Comparison of ENCODE assay signal across 8 cellular contexts in genomic region chr1:153626929-153627796, GRCh38. TPM values are rescaled to one million over a fixed set of nuclear protein-coding genes. Genes with fewer than 3 reads are reported as not detected.
DNase-seq lines count a peak whose midpoint lies in the region; ATAC-seq, FAIRE-seq and TF ChIP-seq lines count a peak whose summit lies in the region.

Gene S100A13, minus strand, starts transcription at chr1:153627505. Its CDS starts 1,033 bp downstream, at chr1:153626472.

- no peaks in the 10 kb centered on the region for H4K20me1 ChIP-seq in hepatocyte (ENCODE audit: insufficient read depth, poor library complexity, severe bottlenecking)

- H3K9me3 ChIP-seq in AG04450 (ENCODE audit: control insufficient read depth, insufficient read depth, low read length) (no peaks in the 10 kb centered on the region), hepatocyte (ENCODE audit: low read depth) (no peaks in the 10 kb centered on the region), prostate gland (no peaks in the 10 kb centered on the region)

- WGBS in hepatocyte (ENCODE audit: low lambda C conversion rate, missing lambda C conversion rate) = 3% methylated on average over 29 of the region's 29 CpGs
- WGBS in prostate gland = 11% methylated on average over 25 of the region's 29 CpGs

- peak; percentile 80 for TF ChIP-seq POLR2A in H54 (IDR thresholded peaks at IDR 0.05; ENCODE audit: low read depth, low read length)
- TF ChIP-seq POLR2A in prostate gland (IDR thresholded peaks at IDR 0.05) = peak; percentile 41

- FAIRE-seq in H54 (lab: Jason Lieb, UNC) = no peak

- CTCF ChIA-PET in AG04450 (lab: Charles Lee) = interaction anchor here (0.6 to 3.7 kb wide), 32 partner anchors 8 to 295 kb away, joined by 3 to 80 read pairs (median 6); partner anchors contain the start of genes S100A14, S100A16, S100A6 and SNAPIN

- peak within 1 kb of the TSS; percentile 91 for H2AFZ ChIP-seq in hepatocyte

- H3K27ac ChIP-seq in AG04450 (ENCODE audit: low read depth, low read length) = peak within 1 kb of the TSS; percentile 92
- H3K27ac ChIP-seq in hepatocyte = peak within 1 kb of the TSS; percentile 96
- peak within 1 kb of the TSS; percentile 84 for H3K27ac ChIP-seq in prostate gland

- DNase-seq in AG04450 (ENCODE audit: low read depth, low spot score) = peak; percentile 92
- DNase-seq in H54 (ENCODE audit: insufficient read length, low spot score) = peak; percentile 89
- DNase-seq in NCI-H524 (lab: John Stamatoyannopoulos, UW) = peak; percentile 63 to 85
- DNase-seq in astrocyte of the spinal cord (ENCODE audit: low read depth, low spot score) = peak; percentile 96
- DNase-seq in hepatocyte (ENCODE audit: low spot score) = peak; percentile 91
- DNase-seq in prostate gland (ENCODE audit: low spot score) = peak; percentile 43
- DNase-seq in cortex of kidney (lab: John Stamatoyannopoulos, UW) = no peak

- no peak for ATAC-seq in HG03571 (IDR thresholded peaks at IDR 0.05; ENCODE audit: unreplicated experiment)

- H3K79me2 ChIP-seq in hepatocyte = peaks cover 15% of the 10 kb centered on the region

- TF ChIP-seq CTCF in AG04450 (IDR thresholded peaks at IDR 0.05; ENCODE audit: low read depth, low read length) (peak; percentile 78), astrocyte of the spinal cord (IDR thresholded peaks at IDR 0.05; ENCODE audit: low read depth, low read length) (peak; percentile 79), hepatocyte (IDR thresholded peaks at IDR 0.05; ENCODE audit: poor library complexity) (peak; percentile 75), prostate gland (IDR thresholded peaks at IDR 0.05) (peak in 3 of 4 experiments; percentile 11 to 67 (median 18))

- POLR2A ChIA-PET in AG04450 (lab: Yijun Ruan, JAX) = interaction anchor here (0.5 to 3.4 kb wide), 31 partner anchors 8 to 367 kb away, joined by 3 to 46 read pairs (median 4); partner anchors contain the start of genes RPS27, S100A14, S100A16 and S100A6

- H3K4me1 ChIP-seq in hepatocyte (ENCODE audit: insufficient read depth) (peaks cover 39% of the 10 kb centered on the region), prostate gland (replicated peaks) (peaks cover 5% of the 10 kb centered on the region)

- H3K27me3 ChIP-seq in AG04450 (ENCODE audit: control insufficient read depth, insufficient read depth, low read length) = no peaks in the 10 kb centered on the region
- H3K27me3 ChIP-seq in hepatocyte = no peaks in the 10 kb centered on the region
- no peaks in the 10 kb centered on the region for H3K27me3 ChIP-seq in prostate gland (replicated peaks; ENCODE audit: insufficient read depth)

- H3K4me2 ChIP-seq in hepatocyte = peak within 1 kb of the TSS; percentile 96

- H3K9me2 ChIP-seq in hepatocyte (replicated peaks; ENCODE audit: insufficient read depth) = no peaks in the 10 kb centered on the region

- intact Hi-C loops in prostate gland (cut with DNase I) = loop anchor here (5.0 kb wide), 1 partner anchor 55 kb away; no protein-coding TSS in a partner anchor

- in situ Hi-C loops in astrocyte of the spinal cord (cut with HindIII; ENCODE audit: low sequenced_read_pairs) = no loop called here

- H3K36me3 ChIP-seq in hepatocyte (replicated peaks; ENCODE audit: insufficient read depth, low read depth) (no peaks in the 10 kb centered on the region), prostate gland (no peaks in the 10 kb centered on the region)

- H3K4me3 ChIP-seq in AG04450 (ENCODE audit: low read depth, low read length) (peak within 1 kb of the TSS; percentile 80), astrocyte of the spinal cord (ENCODE audit: low read depth, low read length) (peak within 1 kb of the TSS; percentile 74), hepatocyte (peak within 1 kb of the TSS; percentile 68), prostate gland (peak within 1 kb of the TSS; percentile 37 to 45)

RNA-seq across cellular contexts. Expression of gene S100A13, which starts in this region (rescaled TPM):
- polyA plus RNA-seq in AG04450 (2011; rRNA removed) = 310 and 323 TPM in 2 replicates
- 91.6 and 95.5 TPM in 2 replicates for polyA minus RNA-seq in AG04450 (2011; rRNA and poly(A)+ RNA removed)
- total RNA-seq in hepatocyte = 82.0 and 115 TPM in 2 replicates
- polyA plus RNA-seq in hepatocyte = 248 and 282 TPM in 2 replicates
- 10 to 100 TPM; 53.3 to 96.5 TPM for total RNA-seq in prostate gland

Comparison
In these comparisons a context has a peak if more than half of its experiments do, and no peak if none do; other contexts are left out.
1. CTCF ChIP-seq: peak in every context shown above with its lines; median percentile 79 in astrocyte of the spinal cord; 78 in AG04450; 75 in hepatocyte; 18 in prostate gland.